In the genomic region with DNA sequence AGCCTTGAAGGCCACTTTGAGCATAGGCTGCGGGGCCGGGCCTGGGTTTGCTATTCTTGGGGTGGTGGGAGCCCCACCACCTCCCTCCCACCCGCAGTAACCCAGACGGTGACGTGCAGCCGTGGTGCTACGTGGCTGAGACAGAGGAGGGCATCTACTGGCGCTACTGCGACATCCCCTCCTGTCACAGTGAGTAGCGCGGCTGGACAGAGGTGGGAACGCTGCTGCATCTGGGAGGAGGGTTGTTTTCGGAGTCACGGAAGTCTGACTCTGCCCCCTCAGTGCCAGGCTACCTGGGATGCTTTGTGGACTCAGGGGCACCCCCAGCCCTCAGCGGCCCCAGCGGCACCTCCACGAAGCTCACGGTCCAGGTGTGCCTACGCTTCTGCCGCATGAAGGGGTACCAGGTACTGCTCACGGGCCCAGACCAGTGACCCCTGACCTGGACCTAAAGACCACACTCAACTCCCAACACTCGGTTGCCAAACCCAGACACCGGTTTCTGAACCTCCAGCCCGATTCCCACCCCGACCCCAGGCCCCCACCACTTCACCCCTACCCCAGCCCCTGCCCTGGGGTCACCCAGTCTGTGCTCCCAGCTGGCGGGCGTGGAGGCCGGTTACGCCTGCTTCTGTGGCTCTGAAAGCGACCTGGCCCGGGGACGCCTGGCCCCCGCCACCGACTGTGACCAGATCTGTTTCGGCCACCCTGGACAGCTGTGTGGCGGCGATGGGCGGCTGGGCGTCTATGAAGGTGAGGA, we compare ENCODE assay signal across 2 cellular contexts.
TF ChIP-seq lines count a peak whose summit lies in the region.

No MANE protein-coding gene starts in this region.

TF ChIP-seq in HEK293, 187 proteins besides CTCF, POLR2A, EP300 and RAD21:
- TF ChIP-seq ZNF292 (tag by site-specific recombination; IDR thresholded peaks at IDR 0.05; ENCODE audit: borderline replicate concordance, low read depth) (no peak), BCL11B (tag by site-specific recombination; IDR thresholded peaks at IDR 0.05; ENCODE audit: low read depth) (0 out of 2 replicates have a peak, but pooled peaks have one; percentile 22), ZSCAN23 (tag by site-specific recombination; IDR thresholded peaks at IDR 0.05) (no peak)

TF ChIP-seq in GM12878, 131 proteins besides CTCF, POLR2A, EP300 and RAD21:
- TF ChIP-seq, protein P1, sequence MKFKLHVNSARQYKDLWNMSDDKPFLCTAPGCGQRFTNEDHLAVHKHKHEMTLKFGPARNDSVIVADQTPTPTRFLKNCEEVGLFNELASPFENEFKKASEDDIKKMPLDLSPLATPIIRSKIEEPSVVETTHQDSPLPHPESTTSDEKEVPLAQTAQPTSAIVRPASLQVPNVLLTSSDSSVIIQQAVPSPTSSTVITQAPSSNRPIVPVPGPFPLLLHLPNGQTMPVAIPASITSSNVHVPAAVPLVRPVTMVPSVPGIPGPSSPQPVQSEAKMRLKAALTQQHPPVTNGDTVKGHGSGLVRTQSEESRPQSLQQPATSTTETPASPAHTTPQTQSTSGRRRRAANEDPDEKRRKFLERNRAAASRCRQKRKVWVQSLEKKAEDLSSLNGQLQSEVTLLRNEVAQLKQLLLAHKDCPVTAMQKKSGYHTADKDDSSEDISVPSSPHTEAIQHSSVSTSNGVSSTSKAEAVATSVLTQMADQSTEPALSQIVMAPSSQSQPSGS (IDR thresholded peaks at IDR 0.05; ENCODE audit: low read length) = no peak
- TF ChIP-seq SMAD1 (IDR thresholded peaks at IDR 0.05; ENCODE audit: low read depth, partially characterized antibody) (no peak), SMC3 (IDR thresholded peaks at IDR 0.05; ENCODE audit: borderline replicate concordance, low read length) (no peak), WRNIP1 (IDR thresholded peaks at IDR 0.05; ENCODE audit: borderline replicate concordance, low read depth, low read length) (no peak), MEF2A (IDR thresholded peaks at IDR 0.05; ENCODE audit: insufficient read depth, low read depth, low read length) (no peak), SREBF2 (IDR thresholded peaks at IDR 0.05; ENCODE audit: low read length) (no peak), YY1 (IDR thresholded peaks at IDR 0.05; ENCODE audit: low read depth, low read length) (no peak)
- TF ChIP-seq, protein P2, sequence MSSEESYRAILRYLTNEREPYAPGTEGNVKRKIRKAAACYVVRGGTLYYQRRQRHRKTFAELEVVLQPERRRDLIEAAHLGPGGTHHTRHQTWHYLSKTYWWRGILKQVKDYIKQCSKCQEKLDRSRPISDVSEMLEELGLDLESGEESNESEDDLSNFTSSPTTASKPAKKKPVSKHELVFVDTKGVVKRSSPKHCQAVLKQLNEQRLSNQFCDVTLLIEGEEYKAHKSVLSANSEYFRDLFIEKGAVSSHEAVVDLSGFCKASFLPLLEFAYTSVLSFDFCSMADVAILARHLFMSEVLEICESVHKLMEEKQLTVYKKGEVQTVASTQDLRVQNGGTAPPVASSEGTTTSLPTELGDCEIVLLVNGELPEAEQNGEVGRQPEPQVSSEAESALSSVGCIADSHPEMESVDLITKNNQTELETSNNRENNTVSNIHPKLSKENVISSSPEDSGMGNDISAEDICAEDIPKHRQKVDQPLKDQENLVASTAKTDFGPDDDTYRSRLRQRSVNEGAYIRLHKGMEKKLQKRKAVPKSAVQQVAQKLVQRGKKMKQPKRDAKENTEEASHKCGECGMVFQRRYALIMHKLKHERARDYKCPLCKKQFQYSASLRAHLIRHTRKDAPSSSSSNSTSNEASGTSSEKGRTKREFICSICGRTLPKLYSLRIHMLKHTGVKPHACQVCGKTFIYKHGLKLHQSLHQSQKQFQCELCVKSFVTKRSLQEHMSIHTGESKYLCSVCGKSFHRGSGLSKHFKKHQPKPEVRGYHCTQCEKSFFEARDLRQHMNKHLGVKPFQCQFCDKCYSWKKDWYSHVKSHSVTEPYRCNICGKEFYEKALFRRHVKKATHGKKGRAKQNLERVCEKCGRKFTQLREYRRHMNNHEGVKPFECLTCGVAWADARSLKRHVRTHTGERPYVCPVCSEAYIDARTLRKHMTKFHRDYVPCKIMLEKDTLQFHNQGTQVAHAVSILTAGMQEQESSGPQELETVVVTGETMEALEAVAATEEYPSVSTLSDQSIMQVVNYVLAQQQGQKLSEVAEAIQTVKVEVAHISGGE (CRISPR knock-in tag; IDR thresholded peaks at IDR 0.05) = no peak
